16 cellular contexts compared by ENCODE assay signal in the genomic region with DNA sequence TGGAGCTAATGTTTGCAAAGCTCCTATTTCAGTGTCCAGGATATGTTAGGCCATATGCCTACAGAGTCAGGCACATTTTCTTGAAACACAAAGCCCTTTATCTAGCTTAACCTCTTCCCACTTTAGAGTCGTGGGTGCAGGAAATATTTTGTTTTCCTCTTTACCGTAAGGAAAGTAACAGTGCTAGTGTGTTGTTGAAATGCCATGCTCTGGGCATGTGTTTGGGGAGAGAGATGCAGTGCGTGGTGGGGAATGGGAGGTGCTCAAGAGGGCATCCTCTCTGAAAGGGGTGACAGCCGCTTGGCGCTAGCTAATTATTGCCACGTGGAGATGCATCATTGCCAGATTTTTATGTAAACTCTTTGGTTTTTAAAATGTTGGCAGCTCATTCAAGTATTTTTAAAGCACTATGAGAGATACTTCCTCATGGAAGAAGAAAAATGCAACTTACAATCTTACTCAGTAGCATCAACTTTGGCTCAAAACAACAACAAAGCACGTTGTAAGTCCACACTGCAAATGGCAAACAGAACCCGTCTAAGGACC.
"Had no signal": no experiment of that assay in that cellular context is flagged by ENCODE, and none has a peak within 500 bp of the region (broad histone marks: within the 10 kb centered on the region; RNA-seq: fewer than 3 reads in every experiment).

No MANE protein-coding gene starts in this region.

- H3K9me3 ChIP-seq: esophagus squamous epithelium, heart right ventricle, neutrophil had no signal

- H3K27ac Mint-ChIP-seq: effector memory CD8-positive, alpha-beta T cell; naive thymus-derived CD4-positive, alpha-beta T cell had no signal

- ATAC-seq: effector memory CD8-positive, alpha-beta T cell; heart right ventricle; left lobe of liver; naive thymus-derived CD4-positive, alpha-beta T cell; right cardiac atrium had no signal

- H3K27me3 ChIP-seq: esophagus squamous epithelium, heart right ventricle, neutrophil had no signal

- H3K9me3 Mint-ChIP-seq: effector memory CD8-positive, alpha-beta T cell had no signal

- H3K27ac ChIP-seq: epithelial cell of prostate, esophagus squamous epithelium, heart right ventricle, neutrophil had no signal

- DNase-seq: effector memory CD8-positive, alpha-beta T cell; esophagus squamous epithelium; heart right ventricle; hypothalamus; islet precursor cell; mammary epithelial cell; naive thymus-derived CD4-positive, alpha-beta T cell; posterior cingulate gyrus; right cardiac atrium; stimulated activated CD4-positive, alpha-beta T cell treated with anti-CD3 and anti-CD28 coated beads, Interleukin-2, amount 100 ng/mL, for 48 hours; stimulated activated naive CD4-positive, alpha-beta T cell treated with Interleukin-2 at 50 U/mL for 16 hours; trophoblast cell had no signal

- H3K4me3 ChIP-seq: esophagus squamous epithelium, heart right ventricle, smooth muscle cell had no signal

- H3K4me2 ChIP-seq: smooth muscle cell had no signal

- H3K4me3 Mint-ChIP-seq: effector memory CD8-positive, alpha-beta T cell; naive thymus-derived CD4-positive, alpha-beta T cell had no signal

- H3K27me3 Mint-ChIP-seq: effector memory CD8-positive, alpha-beta T cell had no signal

- H3K36me3 ChIP-seq: esophagus squamous epithelium, neutrophil had no signal
